In the genomic region with DNA sequence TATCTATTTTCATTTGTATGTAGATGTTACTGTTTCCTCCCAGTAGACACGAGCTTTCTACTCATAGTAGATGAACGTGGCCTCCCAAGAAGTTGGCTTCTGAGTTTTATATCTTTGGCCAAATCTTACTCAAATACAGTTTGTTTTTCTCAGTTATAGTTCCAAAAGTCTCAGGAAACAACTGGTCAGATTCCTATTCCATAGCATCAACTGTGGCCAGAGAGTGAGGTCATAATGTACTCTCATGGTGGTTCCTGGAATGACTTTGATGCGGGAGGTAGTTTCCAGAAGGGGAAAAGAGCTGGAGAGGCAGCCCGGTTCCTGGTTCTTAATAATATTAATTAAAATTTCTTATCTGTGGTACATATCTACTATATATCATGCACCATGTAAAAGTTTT, we compare ENCODE assay signal across 21 cellular contexts.
"Had no signal": no experiment of that assay in that cellular context is flagged by ENCODE, and none has a peak within 500 bp of the region (broad histone marks: within the 10 kb centered on the region; RNA-seq: fewer than 3 reads in every experiment).

No MANE protein-coding gene starts in this region.

- H3K4me3 ChIP-seq: coronary artery, esophagus muscularis mucosa, gastrocnemius medialis, heart left ventricle, hepatocyte, left lung, neural progenitor cell, psoas muscle, thyroid gland had no signal

- H3K27ac ChIP-seq: coronary artery, esophagus muscularis mucosa, gastrocnemius medialis, heart left ventricle, hepatocyte, left lung, neural progenitor cell, psoas muscle, thyroid gland had no signal

- H3K9me3 ChIP-seq: esophagus muscularis mucosa, gastrocnemius medialis, heart left ventricle, left lung, psoas muscle, thyroid gland had no signal

- ATAC-seq: gastrocnemius medialis; heart left ventricle; left cardiac atrium; left lung; naive thymus-derived CD4-positive, alpha-beta T cell; psoas muscle; right cardiac atrium; stimulated activated naive B cell treated with anti-CD40 and anti-IgM and Interleukin-4, amounts not matched to agents 10 μg/mL and 1 μg/mL and 100 μg/mL, for 72 hours had no signal

- H3K36me3 ChIP-seq: esophagus muscularis mucosa, gastrocnemius medialis, heart left ventricle, left lung, neural progenitor cell, thyroid gland had no signal

- DNase-seq: dermis blood vessel endothelial cell; effector memory CD4-positive, alpha-beta T cell; foreskin fibroblast; gastrocnemius medialis; heart left ventricle; left cardiac atrium; left lung; mesendoderm; midbrain; naive thymus-derived CD4-positive, alpha-beta T cell; psoas muscle; right cardiac atrium; small intestine; stimulated activated CD4-positive, alpha-beta T cell treated with anti-CD3 and anti-CD28 coated beads, Interleukin-15, amount 100 ng/mL, for 24 hours; stimulated activated CD4-positive, alpha-beta T cell treated with anti-CD3 and anti-CD28 coated beads, Interleukin-2, amount 100 ng/mL, for 48 hours; stimulated activated naive B cell treated with anti-CD40 and anti-IgM and Interleukin-4, amounts not matched to agents 10 μg/mL and 1 μg/mL and 100 μg/mL, for 72 hours; thyroid gland had no signal

- H3K4me1 ChIP-seq: esophagus muscularis mucosa, gastrocnemius medialis, heart left ventricle, left lung, neural progenitor cell, psoas muscle, thyroid gland had no signal

- H3K27me3 ChIP-seq: esophagus muscularis mucosa, gastrocnemius medialis, heart left ventricle, hepatocyte, left lung, neural progenitor cell, thyroid gland had no signal
